ENCODE assay signal across 30 cellular contexts in the genomic region with DNA sequence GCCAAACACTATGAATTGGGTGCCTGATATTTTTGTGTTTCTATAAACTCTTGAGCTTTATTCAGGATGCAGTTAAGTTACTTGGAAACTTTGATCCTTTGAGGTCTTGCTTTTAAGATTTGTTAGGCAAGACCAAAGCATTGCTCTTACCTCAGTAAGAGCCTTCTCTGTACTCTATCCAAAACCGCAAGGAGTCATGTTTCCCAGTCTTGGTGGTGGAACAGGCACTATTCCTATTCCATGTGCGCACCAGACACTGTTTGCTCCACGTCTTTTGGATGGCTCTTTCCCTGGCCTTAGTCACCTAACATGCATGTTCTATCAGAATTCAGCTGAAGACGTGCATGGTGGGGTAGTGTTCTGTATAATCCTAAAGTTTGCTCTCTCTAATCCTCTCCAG. TPM values are rescaled to one million over a fixed set of nuclear protein-coding genes. Genes with fewer than 3 reads are reported as not detected.
"Had no signal": no experiment of that assay in that cellular context is flagged by ENCODE, and none has a peak within 500 bp of the region (broad histone marks: within the 10 kb centered on the region; RNA-seq: fewer than 3 reads in every experiment).

No MANE protein-coding gene starts in this region.

- H3K27ac ChIP-seq: colonic mucosa, epithelial cell of prostate, foreskin keratinocyte, gastroesophageal sphincter, heart left ventricle, left ventricle myocardium inferior, lower lobe of right lung, ovary, right lobe of liver, stomach, thyroid gland, vagina had no signal

- DNase-seq: colonic mucosa; effector CD8-positive, alpha-beta T cell; endodermal cell; foreskin keratinocyte; heart left ventricle; hippocampal formation; immature natural killer cell; islet precursor cell; kidney glomerular epithelial cell; left colon; left ventricle myocardium inferior; lower lobe of right lung; naive thymus-derived CD8-positive, alpha-beta T cell; occipital lobe; ovary; posterior cingulate gyrus; right lobe of liver; small intestine; stimulated activated CD4-positive, alpha-beta T cell treated with anti-CD3 and anti-CD28 coated beads, Interleukin-12 subunit alpha, Interleukin-12 subunit beta, amount 100 ng/mL, for 4 hours; stimulated activated CD4-positive, alpha-beta T cell treated with anti-CD3 and anti-CD28 coated beads, Interleukin-2, amount 100 ng/mL, for 24 hours; stimulated activated CD4-positive, alpha-beta T cell treated with anti-CD3 and anti-CD28 coated beads, Interleukin-4, amount 100 ng/mL, for 24 hours; stimulated activated naive CD4-positive, alpha-beta T cell treated with Interleukin-2 at 50 U/mL for 16 hours; stomach; thyroid gland; trophoblast cell had no signal

- H3K4me3 ChIP-seq: colonic mucosa, gastroesophageal sphincter, heart left ventricle, left ventricle myocardium inferior, lower lobe of right lung, ovary, right lobe of liver, stomach, thyroid gland, vagina had no signal

- ATAC-seq: esophagus mucosa; foreskin keratinocyte; gastroesophageal sphincter; left colon; lower lobe of right lung; naive thymus-derived CD8-positive, alpha-beta T cell; right lobe of liver; stimulated activated effector memory CD8-positive, alpha-beta T cell treated with anti-CD3 and anti-CD28 coated beads, Interleukin-12 subunit alpha, Interleukin-12 subunit beta, amount 100 ng/mL, for 72 hours had no signal

- H3K36me3 ChIP-seq: colonic mucosa, ovary had no signal

- FAIRE-seq: small intestine had no signal

- H3K9me3 ChIP-seq: colonic mucosa, right lobe of liver, thyroid gland, vagina had no signal

- H3K4me1 ChIP-seq: colonic mucosa, foreskin keratinocyte, lower lobe of right lung, right lobe of liver, vagina had no signal

- H3K27me3 ChIP-seq: colonic mucosa, foreskin keratinocyte, gastroesophageal sphincter, heart left ventricle, ovary, right lobe of liver, stomach, thyroid gland, vagina had no signal

RNA-seq across cellular contexts. Expression of a gene that starts 23.6 kb away (rescaled TPM):
- total RNA-seq: naive thymus-derived CD8-positive, alpha-beta T cell had no signal
